20 cellular contexts compared by ENCODE assay signal in the genomic region with DNA sequence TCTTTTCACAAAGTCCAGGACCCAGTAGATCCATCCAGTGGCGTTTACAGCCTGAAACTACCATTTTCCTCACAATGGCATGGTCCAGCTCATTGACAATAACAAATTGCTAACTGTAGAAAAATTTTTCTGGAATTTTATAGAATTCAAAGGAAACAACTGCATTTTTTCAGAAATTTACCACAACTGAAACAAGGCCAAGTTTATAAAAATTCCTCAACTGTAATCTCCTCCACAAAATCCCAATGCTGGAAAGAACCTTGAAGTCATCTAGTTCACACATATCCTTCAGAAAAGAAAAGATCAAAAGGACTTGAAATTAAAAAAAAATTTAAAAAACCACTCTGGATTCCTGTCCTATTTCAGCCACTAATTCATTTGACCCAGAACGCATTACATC.
"Had no signal": no experiment of that assay in that cellular context is flagged by ENCODE, and none has a peak within 500 bp of the region (broad histone marks: within the 10 kb centered on the region; RNA-seq: fewer than 3 reads in every experiment).

No MANE protein-coding gene starts in this region.

- H3K4me3 ChIP-seq: esophagus muscularis mucosa, left lung, tibial artery had no signal

- H3K4me1 ChIP-seq: left lung had no signal

- H3K27ac Mint-ChIP-seq: activated CD4-positive, alpha-beta memory T cell treated with anti-CD3 and anti-CD28 coated beads, Interleukin-2, amount 10 ng/mL, durations not matched to agents 7 days and 5 days; activated CD8-positive, alpha-beta memory T cell treated with anti-CD3 and anti-CD28 coated beads, Interleukin-2, amount 10 ng/mL, durations not matched to agents 7 days and 5 days; activated naive CD8-positive, alpha-beta T cell; dendritic cell treated with granulocyte-macrophage colony-stimulating factor and Interleukin-4, amounts not matched to agents 40 ng/mL and 50 ng/mL, for 4 days; mesothelial cell of epicardium; natural killer cell treated with Interleukin-12 subunit alpha and Interleukin-12 subunit beta and Interleukin-15 and Interleukin-18, amount 100 ng/mL, for 72 hours had no signal

- H3K36me3 Mint-ChIP-seq: activated CD8-positive, alpha-beta memory T cell treated with anti-CD3 and anti-CD28 coated beads, Interleukin-2, amount 10 ng/mL, durations not matched to agents 7 days and 5 days; activated naive CD8-positive, alpha-beta T cell; mesothelial cell of epicardium; natural killer cell treated with Interleukin-12 subunit alpha and Interleukin-12 subunit beta and Interleukin-15 and Interleukin-18, amount 100 ng/mL, for 72 hours had no signal

- H3K36me3 ChIP-seq: esophagus muscularis mucosa, left lung, tibial artery had no signal

- H3K4me1 Mint-ChIP-seq: activated CD4-positive, alpha-beta memory T cell treated with anti-CD3 and anti-CD28 coated beads, Interleukin-2, amount 10 ng/mL, durations not matched to agents 7 days and 5 days; activated CD8-positive, alpha-beta memory T cell treated with anti-CD3 and anti-CD28 coated beads, Interleukin-2, amount 10 ng/mL, durations not matched to agents 7 days and 5 days had no signal

- H3K27me3 ChIP-seq: esophagus muscularis mucosa, left lung, tibial artery had no signal

- H3K9me3 ChIP-seq: esophagus muscularis mucosa, left lung, tibial artery had no signal

- DNase-seq: activated CD4-positive, alpha-beta memory T cell treated with anti-CD3 and anti-CD28 coated beads, Interleukin-2, amount 10 ng/mL, durations not matched to agents 7 days and 5 days; activated CD4-positive, alpha-beta T cell treated with anti-CD3 and anti-CD28 coated beads for 48 hours; activated CD4-positive, CD25-positive, alpha-beta regulatory T cell; activated CD8-positive, alpha-beta memory T cell treated with anti-CD3 and anti-CD28 coated beads, Interleukin-2, amount 10 ng/mL, durations not matched to agents 7 days and 5 days; amygdala; effector CD8-positive, alpha-beta T cell; foreskin melanocyte; kidney; left lung; retina; stimulated activated CD4-positive, alpha-beta T cell treated with anti-CD3 and anti-CD28 coated beads, Interleukin-2, amount 100 ng/mL, for 24 hours; stimulated activated naive CD4-positive, alpha-beta T cell treated with Interleukin-2 at 50 U/mL for 16 hours; T1000; tibial artery had no signal

- H3K27me3 Mint-ChIP-seq: activated CD4-positive, alpha-beta memory T cell treated with anti-CD3 and anti-CD28 coated beads, Interleukin-2, amount 10 ng/mL, durations not matched to agents 7 days and 5 days; activated CD8-positive, alpha-beta memory T cell treated with anti-CD3 and anti-CD28 coated beads, Interleukin-2, amount 10 ng/mL, durations not matched to agents 7 days and 5 days; activated naive CD8-positive, alpha-beta T cell; dendritic cell treated with granulocyte-macrophage colony-stimulating factor and Interleukin-4, amounts not matched to agents 40 ng/mL and 50 ng/mL, for 4 days had no signal

- H3K4me3 Mint-ChIP-seq: activated CD4-positive, alpha-beta memory T cell treated with anti-CD3 and anti-CD28 coated beads, Interleukin-2, amount 10 ng/mL, durations not matched to agents 7 days and 5 days; activated CD8-positive, alpha-beta memory T cell treated with anti-CD3 and anti-CD28 coated beads, Interleukin-2, amount 10 ng/mL, durations not matched to agents 7 days and 5 days; activated naive CD8-positive, alpha-beta T cell; dendritic cell treated with granulocyte-macrophage colony-stimulating factor and Interleukin-4, amounts not matched to agents 40 ng/mL and 50 ng/mL, for 4 days; mesothelial cell of epicardium; natural killer cell treated with Interleukin-12 subunit alpha and Interleukin-12 subunit beta and Interleukin-15 and Interleukin-18, amount 100 ng/mL, for 72 hours had no signal

- ATAC-seq: activated CD8-positive, alpha-beta memory T cell treated with anti-CD3 and anti-CD28 coated beads, Interleukin-2, amount 10 ng/mL, durations not matched to agents 7 days and 5 days; left lung; natural killer cell treated with Interleukin-12 subunit alpha and Interleukin-12 subunit beta and Interleukin-15 and Interleukin-18, amount 100 ng/mL, for 72 hours had no signal

- H3K27ac ChIP-seq: esophagus muscularis mucosa, left lung, tibial artery had no signal

- H3K9me3 Mint-ChIP-seq: activated CD4-positive, alpha-beta memory T cell treated with anti-CD3 and anti-CD28 coated beads, Interleukin-2, amount 10 ng/mL, durations not matched to agents 7 days and 5 days; natural killer cell treated with Interleukin-12 subunit alpha and Interleukin-12 subunit beta and Interleukin-15 and Interleukin-18, amount 100 ng/mL, for 72 hours had no signal

- FAIRE-seq: bronchial epithelial cell, kidney had no signal
